Comparison of ENCODE assay signal across 8 cellular contexts in the genomic region with DNA sequence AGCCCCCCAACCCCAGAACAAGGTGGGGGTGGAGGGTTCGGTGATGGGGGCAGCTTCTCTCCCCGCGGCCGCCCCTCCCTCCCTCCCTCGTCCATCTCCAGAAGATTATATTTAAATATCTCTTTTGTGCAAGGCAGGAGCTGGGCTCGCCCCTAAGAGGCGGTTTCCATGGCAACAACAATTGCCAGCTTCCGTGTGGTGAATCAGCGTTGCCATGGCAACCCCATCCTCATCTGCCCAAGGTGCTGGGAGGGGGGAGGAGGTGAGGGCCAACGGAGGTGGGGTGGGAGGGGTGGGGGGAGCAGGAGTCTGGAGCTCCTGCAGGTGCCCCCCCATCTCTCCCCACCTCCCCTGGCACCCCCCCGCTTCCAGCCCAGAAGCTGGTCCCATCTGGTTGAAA.
DNase-seq lines count a peak whose midpoint lies in the region; ATAC-seq, FAIRE-seq and TF ChIP-seq lines count a peak whose summit lies in the region.

No MANE protein-coding gene starts in this region.

- DNase-seq in NCI-H82 (lab: John Stamatoyannopoulos, UW) (peak; percentile 41), NCI-H82 treated with DMSO at 0.1 percent for 48 hours (lab: John Stamatoyannopoulos, UW; ENCODE audit: unreplicated experiment) (no peak), NCI-H774 (lab: John Stamatoyannopoulos, UW) (peak; percentile 3), astrocyte of the hippocampus (ENCODE audit: low read depth, low spot score) (peak; percentile 67), retina (peak; percentile 44), D721Med (ENCODE audit: insufficient read length, low spot score) (no peak)

- no peak for FAIRE-seq in D721Med (lab: Jason Lieb, UNC)

- no peak for TF ChIP-seq CTCF in D721Med (IDR thresholded peaks at IDR 0.05; ENCODE audit: insufficient read depth, missing control alignments)

- ATAC-seq in HG03439 (IDR thresholded peaks at IDR 0.05; ENCODE audit: unreplicated experiment) (no peak), HG03139 (IDR thresholded peaks at IDR 0.05; ENCODE audit: unreplicated experiment) (no peak)

Comparison
In these comparisons a context has a peak if more than half of its experiments do, and no peak if none do; other contexts are left out.
1. DNase-seq: peak in NCI-H82 (single experiment), NCI-H774 (single experiment), astrocyte of the hippocampus (single experiment) and retina (single experiment); none in NCI-H82 treated with DMSO at 0.1 percent for 48 hours (single experiment) and D721Med (single experiment).